Comparison of ENCODE assay signal across 15 cellular contexts in the genomic region with DNA sequence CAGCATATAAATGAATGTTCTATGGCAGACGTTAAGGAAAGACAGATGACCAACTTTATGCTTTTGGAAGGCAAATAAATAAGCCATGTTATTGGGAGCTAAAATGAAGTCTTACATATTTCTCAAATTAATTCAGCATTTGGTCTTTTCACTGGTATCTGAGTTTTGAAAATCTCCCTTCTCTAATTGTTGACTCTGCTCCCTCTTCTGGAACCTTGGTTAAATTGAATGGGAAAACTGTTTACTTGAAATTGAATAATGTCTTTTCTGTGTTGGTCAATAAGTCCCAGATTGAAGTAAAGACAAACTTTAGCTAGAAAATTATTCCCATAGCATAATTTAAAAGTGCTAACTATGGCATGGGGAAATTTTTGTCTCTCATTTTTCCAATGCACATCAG. TPM values are rescaled to one million over a fixed set of nuclear protein-coding genes. Genes with fewer than 3 reads are reported as not detected.
"Had no signal": no experiment of that assay in that cellular context is flagged by ENCODE, and none has a peak within 500 bp of the region (broad histone marks: within the 10 kb centered on the region; RNA-seq: fewer than 3 reads in every experiment).

No MANE protein-coding gene starts in this region.

- H3K27me3 ChIP-seq: colonic mucosa, esophagus squamous epithelium, heart right ventricle, tibial artery had no signal

- H3K27ac ChIP-seq: colonic mucosa, esophagus squamous epithelium, foreskin keratinocyte, heart right ventricle, tibial artery had no signal

- DNase-seq: activated B cell treated with CpG ODN at 0.5 μM for 24 hours; activated CD4-positive, alpha-beta T cell treated with anti-CD3 and anti-CD28 coated beads, Interleukin-2, amount 10 ng/mL, durations not matched to agents 24 days and 14 days; activated CD8-positive, alpha-beta memory T cell treated with anti-CD3 and anti-CD28 coated beads, Interleukin-2, amount 50 U/mL, for 4 hours; activated CD8-positive, alpha-beta T cell treated with anti-CD3 and anti-CD28 coated beads, Interleukin-2, amount 10 ng/mL, durations not matched to agents 7 days and 5 days; activated effector memory CD4-positive, alpha-beta T cell treated with anti-CD3 and anti-CD28 coated beads, Interleukin-2, amount 50 U/mL, for 16 hours; activated T-cell treated with anti-CD3 and anti-CD28 coated beads, Interleukin-2, amount 50 U/mL, for 48 hours; colonic mucosa; esophagus squamous epithelium; foreskin keratinocyte; heart right ventricle; stimulated activated CD4-positive, alpha-beta T cell treated with anti-CD3 and anti-CD28 coated beads, Interleukin-12 subunit alpha, Interleukin-12 subunit beta, amount 100 ng/mL, for 4 hours; T-helper 17 cell; tibial artery had no signal

- H3K4me3 ChIP-seq: colonic mucosa, esophagus squamous epithelium, heart right ventricle, tibial artery had no signal

- H3K9me3 ChIP-seq: colonic mucosa, esophagus squamous epithelium, heart right ventricle, tibial artery had no signal

- ATAC-seq: activated CD8-positive, alpha-beta T cell treated with anti-CD3 and anti-CD28 coated beads, Interleukin-2, amount 10 ng/mL, durations not matched to agents 7 days and 5 days; foreskin keratinocyte; heart right ventricle; stimulated activated memory B cell treated with anti-CD40 and anti-IgM and Interleukin-4, amounts not matched to agents 10 μg/mL and 1 μg/mL and 100 μg/mL, for 72 hours; T-helper 17 cell had no signal

- H3K4me1 ChIP-seq: colonic mucosa, esophagus squamous epithelium, foreskin keratinocyte, heart right ventricle had no signal

- H3K36me3 ChIP-seq: colonic mucosa, esophagus squamous epithelium, heart right ventricle, tibial artery had no signal

RNA-seq across cellular contexts. Expression of a gene that starts 38.7 kb away (rescaled TPM):
- total RNA-seq: activated B cell treated with CpG ODN at 0.5 μM for 24 hours; activated CD4-positive, alpha-beta T cell treated with anti-CD3 and anti-CD28 coated beads, Interleukin-2, amount 10 ng/mL, durations not matched to agents 24 days and 14 days; activated CD8-positive, alpha-beta T cell treated with anti-CD3 and anti-CD28 coated beads, Interleukin-2, amount 10 ng/mL, durations not matched to agents 7 days and 5 days; cardiac septum; foreskin keratinocyte; T-helper 17 cell had no signal
- polyA plus RNA-seq: foreskin keratinocyte had no signal
